26 cellular contexts compared by ENCODE assay signal in genomic region chrX:102988517-102988916, GRCh38. TPM values are rescaled to one million over a fixed set of nuclear protein-coding genes. Genes with fewer than 3 reads are reported as not detected.
"Had no signal": no experiment of that assay in that cellular context is flagged by ENCODE, and none has a peak within 500 bp of the region (broad histone marks: within the 10 kb centered on the region; RNA-seq: fewer than 3 reads in every experiment).

No MANE protein-coding gene starts in this region.

- H3K27me3 ChIP-seq: esophagus squamous epithelium, gastrocnemius medialis, left lung had no signal

- ATAC-seq: effector memory CD8-positive, alpha-beta T cell; esophagus mucosa; gastrocnemius medialis; heart right ventricle; left cardiac atrium; left lung; left ventricle myocardium superior; lower lobe of right lung; mucosa of descending colon had no signal

- H3K36me3 ChIP-seq: esophagus squamous epithelium, gastrocnemius medialis, heart right ventricle, left lung, lower lobe of right lung had no signal

- FAIRE-seq: endometrium, islet of Langerhans, keratinocyte had no signal

- H3K27ac ChIP-seq: epithelial cell of prostate, esophagus squamous epithelium, gastrocnemius medialis, heart right ventricle, left lung, lower lobe of right lung had no signal

- H3K4me3 ChIP-seq: esophagus squamous epithelium, gastrocnemius medialis, heart right ventricle, left lung, lower lobe of right lung, mucosa of descending colon had no signal

- DNase-seq: cortex of kidney; effector CD8-positive, alpha-beta T cell; effector memory CD8-positive, alpha-beta T cell; endodermal cell; erythroblast; esophagus squamous epithelium; foreskin fibroblast; foreskin melanocyte; gastrocnemius medialis; glutamatergic neuron; head of caudate nucleus; heart right ventricle; hippocampal formation; left cardiac atrium; left lung; left ventricle myocardium superior; lower lobe of right lung; mesenchymal stem cell; mucosa of descending colon; naive B cell had no signal

- H3K9me3 ChIP-seq: esophagus squamous epithelium, gastrocnemius medialis, heart right ventricle, left lung, lower lobe of right lung, mucosa of descending colon had no signal

- H3K4me1 ChIP-seq: esophagus squamous epithelium, gastrocnemius medialis, heart right ventricle, left lung, lower lobe of right lung had no signal

RNA-seq across cellular contexts. Expression of gene RAB40AL, which starts 51.4 kb away (rescaled TPM):
- total RNA-seq: kidney epithelial cell, left ventricle myocardium superior had no signal
- polyA plus RNA-seq: keratinocyte had no signal
